In the genomic region with DNA sequence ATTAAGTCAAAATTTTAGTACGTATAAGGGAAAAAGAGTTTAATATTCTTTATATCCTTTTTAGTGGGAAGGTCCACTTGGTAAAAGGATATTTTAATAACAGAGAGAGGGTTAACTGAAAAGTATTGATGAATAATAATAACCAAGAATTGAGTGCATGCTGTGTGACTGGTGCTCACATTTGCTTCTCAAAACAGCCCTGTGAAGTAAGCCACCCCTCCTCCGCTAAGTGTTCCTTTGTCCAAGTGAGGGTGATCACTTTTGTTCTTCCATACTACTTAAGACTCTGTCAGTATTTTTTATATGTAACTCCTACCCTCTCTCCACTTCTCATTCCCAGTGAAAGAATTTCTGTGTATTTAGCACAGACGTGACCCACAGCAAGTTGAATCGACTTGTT, we compare ENCODE assay signal across 1 cellular context.
TF ChIP-seq lines count a peak whose summit lies in the region.

No MANE protein-coding gene starts in this region.

TF ChIP-seq in H1, 55 proteins besides CTCF, POLR2A, EP300 and RAD21:
- no peak for TF ChIP-seq CEBPB (IDR thresholded peaks at IDR 0.05; ENCODE audit: low read depth, low read length)
- TF ChIP-seq NRF1 (IDR thresholded peaks at IDR 0.05; ENCODE audit: low read depth, low read length) = no peak
- TF ChIP-seq, protein P1, sequence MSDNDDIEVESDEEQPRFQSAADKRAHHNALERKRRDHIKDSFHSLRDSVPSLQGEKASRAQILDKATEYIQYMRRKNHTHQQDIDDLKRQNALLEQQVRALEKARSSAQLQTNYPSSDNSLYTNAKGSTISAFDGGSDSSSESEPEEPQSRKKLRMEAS (IDR thresholded peaks at IDR 0.05) = no peak
- TF ChIP-seq SUZ12 (IDR thresholded peaks at IDR 0.05; ENCODE audit: low read length) = no peak
- no peak for TF ChIP-seq RBBP5 (IDR thresholded peaks at IDR 0.05; ENCODE audit: borderline replicate concordance, low read depth, low read length)
- no peak for TF ChIP-seq SIN3A (conservative IDR thresholded peaks at IDR 0.05 in 1 of 2, IDR thresholded peaks at IDR 0.05 in 1 of 2; ENCODE audit: low read depth in 1 of 2, low read length in 2 of 2)
- no peak for TF ChIP-seq E2F6 (IDR thresholded peaks at IDR 0.05)
- no peak for TF ChIP-seq POU5F1 (IDR thresholded peaks at IDR 0.05; ENCODE audit: low read depth, low read length)
- TF ChIP-seq KDM1A (IDR thresholded peaks at IDR 0.05; ENCODE audit: borderline replicate concordance, low read length) = no peak
- no peak for TF ChIP-seq BCL11A (IDR thresholded peaks at IDR 0.05; ENCODE audit: low read depth in 2 of 2, low read length in 2 of 2)
- TF ChIP-seq JUN (IDR thresholded peaks at IDR 0.05; ENCODE audit: low read depth, low read length) = no peak
- TF ChIP-seq, protein P2, sequence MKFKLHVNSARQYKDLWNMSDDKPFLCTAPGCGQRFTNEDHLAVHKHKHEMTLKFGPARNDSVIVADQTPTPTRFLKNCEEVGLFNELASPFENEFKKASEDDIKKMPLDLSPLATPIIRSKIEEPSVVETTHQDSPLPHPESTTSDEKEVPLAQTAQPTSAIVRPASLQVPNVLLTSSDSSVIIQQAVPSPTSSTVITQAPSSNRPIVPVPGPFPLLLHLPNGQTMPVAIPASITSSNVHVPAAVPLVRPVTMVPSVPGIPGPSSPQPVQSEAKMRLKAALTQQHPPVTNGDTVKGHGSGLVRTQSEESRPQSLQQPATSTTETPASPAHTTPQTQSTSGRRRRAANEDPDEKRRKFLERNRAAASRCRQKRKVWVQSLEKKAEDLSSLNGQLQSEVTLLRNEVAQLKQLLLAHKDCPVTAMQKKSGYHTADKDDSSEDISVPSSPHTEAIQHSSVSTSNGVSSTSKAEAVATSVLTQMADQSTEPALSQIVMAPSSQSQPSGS (IDR thresholded peaks at IDR 0.05; ENCODE audit: low read length) = no peak
